8 cellular contexts compared by ENCODE assay signal in genomic region chr12:14238224-14238792, GRCh38.
DNase-seq lines count a peak whose midpoint lies in the region; ATAC-seq and FAIRE-seq lines count a peak whose summit lies in the region.

No MANE protein-coding gene starts in this region.

- intact Hi-C loops in posterior cingulate gyrus (cut with DNase I): loop anchor here (2.0 to 5.0 kb wide), 4 partner anchors 129 to 426 kb away; partner anchors contain the start of gene ATF7IP

- no peak for ATAC-seq in GM18909 (IDR thresholded peaks at IDR 0.05; ENCODE audit: poor library complexity, unreplicated experiment)

- FAIRE-seq in G401.6 (lab: Jason Lieb, UNC): peak; percentile 96

- DNase-seq in NCI-H128 (lab: John Stamatoyannopoulos, UW; ENCODE audit: unreplicated experiment) (peak; percentile 8), lung microvascular endothelial cell (ENCODE audit: low read depth in 2 of 2) (peak; percentile 64 to 69), posterior cingulate gyrus (no peak), foreskin melanocyte (no peak)
- DNase-seq in central memory CD4-positive, alpha-beta T cell: peak; percentile 35
- no peak for DNase-seq in stimulated activated CD4-positive, alpha-beta T cell treated with anti-CD3 and anti-CD28 coated beads, Interleukin-12 subunit alpha, Interleukin-12 subunit beta, amount 100 ng/mL, for 4 hours

Comparison
In these comparisons a context has a peak if more than half of its experiments do, and no peak if none do; other contexts are left out.
1. DNase-seq: peak in NCI-H128 (single experiment), central memory CD4-positive, alpha-beta T cell (single experiment) and lung microvascular endothelial cell (2 of 2); none in posterior cingulate gyrus (0 of 10), foreskin melanocyte (single experiment) and stimulated activated CD4-positive, alpha-beta T cell treated with anti-CD3 and anti-CD28 coated beads, Interleukin-12 subunit alpha, Interleukin-12 subunit beta, amount 100 ng/mL, for 4 hours (single experiment).